18 cellular contexts compared by ENCODE assay signal in the genomic region with DNA sequence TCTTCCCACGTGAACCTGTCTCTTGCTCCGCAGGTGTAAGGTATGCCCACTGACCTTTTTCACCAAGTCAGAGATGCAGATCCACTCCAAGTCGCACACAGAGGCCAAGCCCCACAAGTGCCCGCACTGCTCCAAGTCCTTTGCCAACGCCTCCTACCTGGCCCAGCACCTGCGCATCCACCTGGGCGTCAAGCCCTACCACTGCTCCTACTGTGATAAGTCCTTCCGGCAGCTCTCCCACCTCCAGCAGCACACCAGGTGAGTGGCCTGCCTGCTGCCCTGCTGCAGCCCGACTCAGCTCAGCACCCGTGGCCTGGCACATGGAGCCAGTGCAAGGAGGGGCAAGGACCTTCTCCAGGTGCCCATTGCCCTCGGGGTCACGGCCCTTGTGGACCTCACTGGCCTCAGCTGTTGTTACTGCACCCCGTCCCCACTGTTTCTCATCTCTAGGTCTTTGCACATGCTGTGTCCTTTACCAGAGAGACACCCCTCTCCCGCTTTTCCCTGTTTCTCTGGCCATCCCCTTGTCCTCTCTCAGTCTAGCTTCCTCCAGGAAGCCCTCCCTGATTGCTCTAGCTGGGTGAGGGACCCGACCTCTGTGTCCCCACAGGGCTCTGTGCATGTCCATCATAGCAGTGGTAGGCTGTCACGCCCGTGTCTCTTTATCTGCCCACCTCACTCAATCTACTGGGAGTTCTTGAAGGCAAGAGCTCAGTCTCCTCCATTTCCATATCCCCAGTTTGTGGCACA. TPM values are rescaled to one million over a fixed set of nuclear protein-coding genes. Genes with fewer than 3 reads are reported as not detected.
"Had no signal": no experiment of that assay in that cellular context is flagged by ENCODE, and none has a peak within 500 bp of the region (broad histone marks: within the 10 kb centered on the region; RNA-seq: fewer than 3 reads in every experiment).

No MANE protein-coding gene starts in this region.

- H3K27me3 Mint-ChIP-seq: activated naive CD8-positive, alpha-beta T cell; memory B cell; naive thymus-derived CD8-positive, alpha-beta T cell had no signal

- DNase-seq: activated CD4-positive, alpha-beta T cell treated with anti-CD3 and anti-CD28 coated beads, Interleukin-2, amount 50 U/mL, for 48 hours; amygdala; brain microvascular endothelial cell; effector CD4-positive, alpha-beta T cell; heart right ventricle; left ventricle myocardium inferior; naive thymus-derived CD8-positive, alpha-beta T cell; nucleus accumbens; retina; stimulated activated CD4-positive, alpha-beta T cell treated with anti-CD3 and anti-CD28 coated beads, Interleukin-2, amount 100 ng/mL, for 24 hours; stimulated activated naive CD4-positive, alpha-beta T cell treated with Interleukin-2 at 50 U/mL for 16 hours; transverse colon had no signal

- H3K27ac Mint-ChIP-seq: activated naive CD8-positive, alpha-beta T cell; memory B cell; T-helper 2 cell treated with Interferon-gamma antibody and Interleukin-4, amounts not matched to agents 5 μg/mL and 100 μg/mL, for 36 hours had no signal

- H3K9me3 Mint-ChIP-seq: memory B cell; naive thymus-derived CD8-positive, alpha-beta T cell; T-helper 2 cell treated with Interferon-gamma antibody and Interleukin-4, amounts not matched to agents 5 μg/mL and 100 μg/mL, for 36 hours had no signal

- H3K4me1 ChIP-seq: transverse colon had no signal

- H3K9me3 ChIP-seq: gastroesophageal sphincter, heart right ventricle, left ventricle myocardium inferior, transverse colon had no signal

- H3K4me3 ChIP-seq: gastroesophageal sphincter, heart right ventricle, left ventricle myocardium inferior, transverse colon had no signal

- H3K4me3 Mint-ChIP-seq: activated naive CD8-positive, alpha-beta T cell; memory B cell; naive thymus-derived CD8-positive, alpha-beta T cell; T-helper 2 cell treated with Interferon-gamma antibody and Interleukin-4, amounts not matched to agents 5 μg/mL and 100 μg/mL, for 36 hours had no signal

- ATAC-seq: esophagus mucosa; gastroesophageal sphincter; naive thymus-derived CD8-positive, alpha-beta T cell had no signal

- H3K4me1 Mint-ChIP-seq: memory B cell had no signal

- H3K27me3 ChIP-seq: brain microvascular endothelial cell, gastroesophageal sphincter, heart right ventricle, transverse colon had no signal

- H3K27ac ChIP-seq: brain microvascular endothelial cell, gastroesophageal sphincter, heart right ventricle, left ventricle myocardium inferior, transverse colon had no signal

RNA-seq across cellular contexts. Expression of gene A3GALT2, which starts 39.2 kb away (rescaled TPM):
- total RNA-seq: esophagus mucosa; kidney epithelial cell; left ventricle myocardium inferior; naive thymus-derived CD8-positive, alpha-beta T cell; transverse colon had no signal
- polyA plus RNA-seq: heart right ventricle; naive thymus-derived CD8-positive, alpha-beta T cell had no signal
